In genomic region chr20:10713161-10713560, GRCh38 we compare ENCODE assay signal across 1 cellular context.
TF ChIP-seq lines count a peak whose summit lies in the region.

No MANE protein-coding gene starts in this region.

TF ChIP-seq in IMR-90, 13 proteins besides CTCF, POLR2A, EP300 and RAD21 (continued from another document):
- TF ChIP-seq, protein P1, sequence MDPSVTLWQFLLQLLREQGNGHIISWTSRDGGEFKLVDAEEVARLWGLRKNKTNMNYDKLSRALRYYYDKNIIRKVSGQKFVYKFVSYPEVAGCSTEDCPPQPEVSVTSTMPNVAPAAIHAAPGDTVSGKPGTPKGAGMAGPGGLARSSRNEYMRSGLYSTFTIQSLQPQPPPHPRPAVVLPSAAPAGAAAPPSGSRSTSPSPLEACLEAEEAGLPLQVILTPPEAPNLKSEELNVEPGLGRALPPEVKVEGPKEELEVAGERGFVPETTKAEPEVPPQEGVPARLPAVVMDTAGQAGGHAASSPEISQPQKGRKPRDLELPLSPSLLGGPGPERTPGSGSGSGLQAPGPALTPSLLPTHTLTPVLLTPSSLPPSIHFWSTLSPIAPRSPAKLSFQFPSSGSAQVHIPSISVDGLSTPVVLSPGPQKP (IDR thresholded peaks at IDR 0.05; ENCODE audit: borderline replicate concordance, low read depth, low read length), result no peak
- TF ChIP-seq CEBPB (IDR thresholded peaks at IDR 0.05; ENCODE audit: low read depth, low read length) (no peak), RCOR1 (IDR thresholded peaks at IDR 0.05; ENCODE audit: insufficient replicate concordance, low read length) (no peak), SMC3 (IDR thresholded peaks at IDR 0.05; ENCODE audit: low read depth, low read length) (no peak), CHD1 (IDR thresholded peaks at IDR 0.05; ENCODE audit: low read depth, low read length) (no peak), MAFK (IDR thresholded peaks at IDR 0.05; ENCODE audit: low read depth, low read length) (no peak)
